Comparison of ENCODE assay signal across 1 cellular context in the genomic region with DNA sequence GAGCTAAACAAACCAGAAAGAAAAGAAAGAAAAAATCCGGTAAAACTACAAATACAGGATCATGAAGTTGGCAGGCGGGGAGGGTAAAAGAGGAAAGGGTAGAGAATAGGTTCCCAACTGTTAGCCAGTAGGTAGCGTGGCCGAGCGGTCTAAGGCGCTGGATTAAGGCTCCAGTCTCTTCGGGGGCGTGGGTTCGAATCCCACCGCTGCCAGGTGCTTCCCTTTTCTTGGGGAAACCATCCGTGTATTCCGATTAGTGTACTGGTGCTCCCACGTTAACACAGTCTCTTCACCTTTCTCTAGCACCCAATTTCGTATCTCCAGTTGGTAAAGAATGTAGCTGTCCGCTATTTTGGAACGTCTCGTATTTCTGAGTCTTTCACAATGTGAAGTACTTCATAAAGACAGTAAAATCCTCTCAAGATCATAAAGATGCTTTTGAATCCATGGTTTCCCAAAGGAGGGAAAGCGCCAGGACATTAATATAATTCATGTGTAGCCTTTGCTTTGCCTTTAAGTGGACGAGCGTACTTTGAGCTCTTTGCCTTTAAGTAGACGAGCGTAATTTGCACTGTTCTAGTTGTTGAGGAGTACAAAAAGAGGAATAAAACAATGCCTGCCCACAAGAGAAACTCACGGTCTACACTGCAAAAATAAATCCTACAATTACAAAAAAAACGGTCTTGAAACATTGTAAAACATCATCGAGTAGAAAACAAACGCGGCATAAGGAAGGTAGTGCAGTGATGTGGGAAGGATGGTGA.
TF ChIP-seq lines count a peak whose summit lies in the region.

No MANE protein-coding gene starts in this region.

TF ChIP-seq in HepG2, 621 proteins besides CTCF, POLR2A, EP300 and RAD21 (continued from another document and continues in another):
- TF ChIP-seq, protein P1, sequence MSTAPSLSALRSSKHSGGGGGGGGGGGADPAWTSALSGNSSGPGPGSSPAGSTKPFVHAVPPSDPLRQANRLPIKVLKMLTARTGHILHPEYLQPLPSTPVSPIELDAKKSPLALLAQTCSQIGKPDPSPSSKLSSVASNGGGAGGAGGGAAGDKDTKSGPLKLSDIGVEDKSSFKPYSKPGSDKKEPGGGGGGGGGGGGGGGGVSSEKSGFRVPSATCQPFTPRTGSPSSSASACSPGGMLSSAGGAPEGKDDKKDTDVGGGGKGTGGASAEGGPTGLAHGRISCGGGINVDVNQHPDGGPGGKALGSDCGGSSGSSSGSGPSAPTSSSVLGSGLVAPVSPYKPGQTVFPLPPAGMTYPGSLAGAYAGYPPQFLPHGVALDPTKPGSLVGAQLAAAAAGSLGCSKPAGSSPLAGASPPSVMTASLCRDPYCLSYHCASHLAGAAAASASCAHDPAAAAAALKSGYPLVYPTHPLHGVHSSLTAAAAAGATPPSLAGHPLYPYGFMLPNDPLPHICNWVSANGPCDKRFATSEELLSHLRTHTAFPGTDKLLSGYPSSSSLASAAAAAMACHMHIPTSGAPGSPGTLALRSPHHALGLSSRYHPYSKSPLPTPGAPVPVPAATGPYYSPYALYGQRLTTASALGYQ (CRISPR knock-in tag; IDR thresholded peaks at IDR 0.05): no peak
- peak; percentile 43; the same call in 1 of the 2 replicates for TF ChIP-seq ZSCAN21 (CRISPR knock-in tag; IDR thresholded peaks at IDR 0.05; ENCODE audit: borderline replicate concordance)
- TF ChIP-seq KDM5B (CRISPR knock-in tag; IDR thresholded peaks at IDR 0.05; ENCODE audit: borderline replicate concordance): 0 out of 2 replicates have a peak, but pooled peaks have one; percentile 12
- TF ChIP-seq FOSL1 (CRISPR knock-in tag; IDR thresholded peaks at IDR 0.05; ENCODE audit: borderline replicate concordance): no peak
- TF ChIP-seq ZBTB7A (CRISPR knock-in tag; IDR thresholded peaks at IDR 0.05): no peak
- no peak for TF ChIP-seq RAD51 (IDR thresholded peaks at IDR 0.05; ENCODE audit: borderline replicate concordance)
- TF ChIP-seq GZF1 (CRISPR knock-in tag; IDR thresholded peaks at IDR 0.05): peak; percentile 24; the same call in 1 of the 2 replicates
- TF ChIP-seq, protein P2, sequence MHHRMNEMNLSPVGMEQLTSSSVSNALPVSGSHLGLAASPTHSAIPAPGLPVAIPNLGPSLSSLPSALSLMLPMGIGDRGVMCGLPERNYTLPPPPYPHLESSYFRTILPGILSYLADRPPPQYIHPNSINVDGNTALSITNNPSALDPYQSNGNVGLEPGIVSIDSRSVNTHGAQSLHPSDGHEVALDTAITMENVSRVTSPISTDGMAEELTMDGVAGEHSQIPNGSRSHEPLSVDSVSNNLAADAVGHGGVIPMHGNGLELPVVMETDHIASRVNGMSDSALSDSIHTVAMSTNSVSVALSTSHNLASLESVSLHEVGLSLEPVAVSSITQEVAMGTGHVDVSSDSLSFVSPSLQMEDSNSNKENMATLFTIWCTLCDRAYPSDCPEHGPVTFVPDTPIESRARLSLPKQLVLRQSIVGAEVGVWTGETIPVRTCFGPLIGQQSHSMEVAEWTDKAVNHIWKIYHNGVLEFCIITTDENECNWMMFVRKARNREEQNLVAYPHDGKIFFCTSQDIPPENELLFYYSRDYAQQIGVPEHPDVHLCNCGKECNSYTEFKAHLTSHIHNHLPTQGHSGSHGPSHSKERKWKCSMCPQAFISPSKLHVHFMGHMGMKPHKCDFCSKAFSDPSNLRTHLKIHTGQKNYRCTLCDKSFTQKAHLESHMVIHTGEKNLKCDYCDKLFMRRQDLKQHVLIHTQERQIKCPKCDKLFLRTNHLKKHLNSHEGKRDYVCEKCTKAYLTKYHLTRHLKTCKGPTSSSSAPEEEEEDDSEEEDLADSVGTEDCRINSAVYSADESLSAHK (CRISPR knock-in tag; IDR thresholded peaks at IDR 0.05; ENCODE audit: borderline replicate concordance): no peak
- no peak for TF ChIP-seq ZNF274 (CRISPR knock-in tag; IDR thresholded peaks at IDR 0.05)
- TF ChIP-seq HNRNPH1 (optimal IDR thresholded peaks at IDR 0.05; ENCODE audit: low read depth, low read length): no peak
- TF ChIP-seq ARNT2 (CRISPR knock-in tag; IDR thresholded peaks at IDR 0.05; ENCODE audit: low read depth): no peak
- TF ChIP-seq HIVEP1 (CRISPR knock-in tag; IDR thresholded peaks at IDR 0.05): 0 out of 2 replicates have a peak, but pooled peaks have one; percentile 33
- no peak for TF ChIP-seq HNRNPUL1 (IDR thresholded peaks at IDR 0.05; ENCODE audit: low read depth, low read length)
- TF ChIP-seq SIX1 (CRISPR knock-in tag; IDR thresholded peaks at IDR 0.05; ENCODE audit: borderline replicate concordance): no peak
- TF ChIP-seq NCOA2 (CRISPR knock-in tag; IDR thresholded peaks at IDR 0.05): peak; percentile 56; the same call in 1 of the 2 replicates
- TF ChIP-seq ATF7-NPFF (CRISPR knock-in tag; IDR thresholded peaks at IDR 0.05; ENCODE audit: low read depth): no peak
- no peak for TF ChIP-seq REL (CRISPR knock-in tag; conservative IDR thresholded peaks at IDR 0.05)
- TF ChIP-seq, protein P3, sequence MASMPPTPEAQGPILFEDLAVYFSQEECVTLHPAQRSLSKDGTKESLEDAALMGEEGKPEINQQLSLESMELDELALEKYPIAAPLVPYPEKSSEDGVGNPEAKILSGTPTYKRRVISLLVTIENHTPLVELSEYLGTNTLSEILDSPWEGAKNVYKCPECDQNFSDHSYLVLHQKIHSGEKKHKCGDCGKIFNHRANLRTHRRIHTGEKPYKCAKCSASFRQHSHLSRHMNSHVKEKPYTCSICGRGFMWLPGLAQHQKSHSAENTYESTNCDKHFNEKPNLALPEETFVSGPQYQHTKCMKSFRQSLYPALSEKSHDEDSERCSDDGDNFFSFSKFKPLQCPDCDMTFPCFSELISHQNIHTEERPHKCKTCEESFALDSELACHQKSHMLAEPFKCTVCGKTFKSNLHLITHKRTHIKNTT (CRISPR knock-in tag; IDR thresholded peaks at IDR 0.05): peak; percentile 91; the same call in 1 of the 2 replicates
- TF ChIP-seq ZFP62 (CRISPR knock-in tag; IDR thresholded peaks at IDR 0.05): no peak
- TF ChIP-seq, protein P4, sequence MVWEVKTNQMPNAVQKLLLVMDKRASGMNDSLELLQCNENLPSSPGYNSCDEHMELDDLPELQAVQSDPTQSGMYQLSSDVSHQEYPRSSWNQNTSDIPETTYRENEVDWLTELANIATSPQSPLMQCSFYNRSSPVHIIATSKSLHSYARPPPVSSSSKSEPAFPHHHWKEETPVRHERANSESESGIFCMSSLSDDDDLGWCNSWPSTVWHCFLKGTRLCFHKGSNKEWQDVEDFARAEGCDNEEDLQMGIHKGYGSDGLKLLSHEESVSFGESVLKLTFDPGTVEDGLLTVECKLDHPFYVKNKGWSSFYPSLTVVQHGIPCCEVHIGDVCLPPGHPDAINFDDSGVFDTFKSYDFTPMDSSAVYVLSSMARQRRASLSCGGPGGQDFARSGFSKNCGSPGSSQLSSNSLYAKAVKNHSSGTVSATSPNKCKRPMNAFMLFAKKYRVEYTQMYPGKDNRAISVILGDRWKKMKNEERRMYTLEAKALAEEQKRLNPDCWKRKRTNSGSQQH (CRISPR knock-in tag; IDR thresholded peaks at IDR 0.05; ENCODE audit: low read depth): peak; percentile 82; the same call in 1 of the 2 replicates
- TF ChIP-seq, protein P5, sequence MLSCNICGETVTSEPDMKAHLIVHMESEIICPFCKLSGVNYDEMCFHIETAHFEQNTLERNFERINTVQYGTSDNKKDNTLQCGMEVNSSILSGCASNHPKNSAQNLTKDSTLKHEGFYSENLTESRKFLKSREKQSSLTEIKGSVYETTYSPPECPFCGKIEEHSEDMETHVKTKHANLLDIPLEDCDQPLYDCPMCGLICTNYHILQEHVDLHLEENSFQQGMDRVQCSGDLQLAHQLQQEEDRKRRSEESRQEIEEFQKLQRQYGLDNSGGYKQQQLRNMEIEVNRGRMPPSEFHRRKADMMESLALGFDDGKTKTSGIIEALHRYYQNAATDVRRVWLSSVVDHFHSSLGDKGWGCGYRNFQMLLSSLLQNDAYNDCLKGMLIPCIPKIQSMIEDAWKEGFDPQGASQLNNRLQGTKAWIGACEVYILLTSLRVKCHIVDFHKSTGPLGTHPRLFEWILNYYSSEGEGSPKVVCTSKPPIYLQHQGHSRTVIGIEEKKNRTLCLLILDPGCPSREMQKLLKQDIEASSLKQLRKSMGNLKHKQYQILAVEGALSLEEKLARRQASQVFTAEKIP (CRISPR knock-in tag; IDR thresholded peaks at IDR 0.05; ENCODE audit: borderline replicate concordance): no peak
- no peak for TF ChIP-seq SNAPC2 (CRISPR knock-in tag; IDR thresholded peaks at IDR 0.05)
- no peak for TF ChIP-seq ZNF569 (CRISPR knock-in tag; IDR thresholded peaks at IDR 0.05; ENCODE audit: borderline replicate concordance)
- TF ChIP-seq REPIN1 (CRISPR knock-in tag; IDR thresholded peaks at IDR 0.05; ENCODE audit: borderline replicate concordance, low read depth): peak; percentile 72; the same call in 1 of the 2 replicates
- peak; percentile 64 for TF ChIP-seq SAP130 (CRISPR knock-in tag; IDR thresholded peaks at IDR 0.05; ENCODE audit: low read depth)
- TF ChIP-seq, protein P6, sequence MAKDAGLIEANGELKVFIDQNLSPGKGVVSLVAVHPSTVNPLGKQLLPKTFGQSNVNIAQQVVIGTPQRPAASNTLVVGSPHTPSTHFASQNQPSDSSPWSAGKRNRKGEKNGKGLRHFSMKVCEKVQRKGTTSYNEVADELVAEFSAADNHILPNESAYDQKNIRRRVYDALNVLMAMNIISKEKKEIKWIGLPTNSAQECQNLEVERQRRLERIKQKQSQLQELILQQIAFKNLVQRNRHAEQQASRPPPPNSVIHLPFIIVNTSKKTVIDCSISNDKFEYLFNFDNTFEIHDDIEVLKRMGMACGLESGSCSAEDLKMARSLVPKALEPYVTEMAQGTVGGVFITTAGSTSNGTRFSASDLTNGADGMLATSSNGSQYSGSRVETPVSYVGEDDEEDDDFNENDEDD (CRISPR knock-in tag; IDR thresholded peaks at IDR 0.05; ENCODE audit: borderline replicate concordance): no peak
- TF ChIP-seq ZNF350 (CRISPR knock-in tag; IDR thresholded peaks at IDR 0.05; ENCODE audit: borderline replicate concordance, low read depth): no peak; the same call in 1 of the 2 replicates
- TF ChIP-seq, protein P7, sequence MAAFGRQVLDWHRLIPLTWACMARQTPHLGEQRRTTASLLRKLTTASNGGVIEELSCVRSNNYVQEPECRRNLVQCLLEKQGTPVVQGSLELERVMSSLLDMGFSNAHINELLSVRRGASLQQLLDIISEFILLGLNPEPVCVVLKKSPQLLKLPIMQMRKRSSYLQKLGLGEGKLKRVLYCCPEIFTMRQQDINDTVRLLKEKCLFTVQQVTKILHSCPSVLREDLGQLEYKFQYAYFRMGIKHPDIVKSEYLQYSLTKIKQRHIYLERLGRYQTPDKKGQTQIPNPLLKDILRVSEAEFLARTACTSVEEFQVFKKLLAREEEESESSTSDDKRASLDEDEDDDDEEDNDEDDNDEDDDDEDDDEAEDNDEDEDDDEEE (CRISPR knock-in tag; IDR thresholded peaks at IDR 0.05): no peak
- TF ChIP-seq RNF2 (conservative IDR thresholded peaks at IDR 0.05; ENCODE audit: low read depth): no peak
- TF ChIP-seq, protein P8, sequence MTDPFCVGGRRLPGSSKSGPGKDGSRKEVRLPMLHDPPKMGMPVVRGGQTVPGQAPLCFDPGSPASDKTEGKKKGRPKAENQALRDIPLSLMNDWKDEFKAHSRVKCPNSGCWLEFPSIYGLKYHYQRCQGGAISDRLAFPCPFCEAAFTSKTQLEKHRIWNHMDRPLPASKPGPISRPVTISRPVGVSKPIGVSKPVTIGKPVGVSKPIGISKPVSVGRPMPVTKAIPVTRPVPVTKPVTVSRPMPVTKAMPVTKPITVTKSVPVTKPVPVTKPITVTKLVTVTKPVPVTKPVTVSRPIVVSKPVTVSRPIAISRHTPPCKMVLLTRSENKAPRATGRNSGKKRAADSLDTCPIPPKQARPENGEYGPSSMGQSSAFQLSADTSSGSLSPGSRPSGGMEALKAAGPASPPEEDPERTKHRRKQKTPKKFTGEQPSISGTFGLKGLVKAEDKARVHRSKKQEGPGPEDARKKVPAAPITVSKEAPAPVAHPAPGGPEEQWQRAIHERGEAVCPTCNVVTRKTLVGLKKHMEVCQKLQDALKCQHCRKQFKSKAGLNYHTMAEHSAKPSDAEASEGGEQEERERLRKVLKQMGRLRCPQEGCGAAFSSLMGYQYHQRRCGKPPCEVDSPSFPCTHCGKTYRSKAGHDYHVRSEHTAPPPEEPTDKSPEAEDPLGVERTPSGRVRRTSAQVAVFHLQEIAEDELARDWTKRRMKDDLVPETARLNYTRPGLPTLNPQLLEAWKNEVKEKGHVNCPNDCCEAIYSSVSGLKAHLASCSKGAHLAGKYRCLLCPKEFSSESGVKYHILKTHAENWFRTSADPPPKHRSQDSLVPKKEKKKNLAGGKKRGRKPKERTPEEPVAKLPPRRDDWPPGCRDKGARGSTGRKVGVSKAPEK (CRISPR knock-in tag; IDR thresholded peaks at IDR 0.05; ENCODE audit: borderline replicate concordance): peak; percentile 91; the same call in 1 of the 2 replicates
- TF ChIP-seq, protein P9, sequence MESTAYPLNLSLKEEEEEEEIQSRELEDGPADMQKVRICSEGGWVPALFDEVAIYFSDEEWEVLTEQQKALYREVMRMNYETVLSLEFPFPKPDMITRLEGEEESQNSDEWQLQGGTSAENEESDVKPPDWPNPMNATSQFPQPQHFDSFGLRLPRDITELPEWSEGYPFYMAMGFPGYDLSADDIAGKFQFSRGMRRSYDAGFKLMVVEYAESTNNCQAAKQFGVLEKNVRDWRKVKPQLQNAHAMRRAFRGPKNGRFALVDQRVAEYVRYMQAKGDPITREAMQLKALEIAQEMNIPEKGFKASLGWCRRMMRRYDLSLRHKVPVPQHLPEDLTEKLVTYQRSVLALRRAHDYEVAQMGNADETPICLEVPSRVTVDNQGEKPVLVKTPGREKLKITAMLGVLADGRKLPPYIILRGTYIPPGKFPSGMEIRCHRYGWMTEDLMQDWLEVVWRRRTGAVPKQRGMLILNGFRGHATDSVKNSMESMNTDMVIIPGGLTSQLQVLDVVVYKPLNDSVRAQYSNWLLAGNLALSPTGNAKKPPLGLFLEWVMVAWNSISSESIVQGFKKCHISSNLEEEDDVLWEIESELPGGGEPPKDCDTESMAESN (CRISPR knock-in tag; conservative IDR thresholded peaks at IDR 0.05): no peak
- TF ChIP-seq, protein P10, sequence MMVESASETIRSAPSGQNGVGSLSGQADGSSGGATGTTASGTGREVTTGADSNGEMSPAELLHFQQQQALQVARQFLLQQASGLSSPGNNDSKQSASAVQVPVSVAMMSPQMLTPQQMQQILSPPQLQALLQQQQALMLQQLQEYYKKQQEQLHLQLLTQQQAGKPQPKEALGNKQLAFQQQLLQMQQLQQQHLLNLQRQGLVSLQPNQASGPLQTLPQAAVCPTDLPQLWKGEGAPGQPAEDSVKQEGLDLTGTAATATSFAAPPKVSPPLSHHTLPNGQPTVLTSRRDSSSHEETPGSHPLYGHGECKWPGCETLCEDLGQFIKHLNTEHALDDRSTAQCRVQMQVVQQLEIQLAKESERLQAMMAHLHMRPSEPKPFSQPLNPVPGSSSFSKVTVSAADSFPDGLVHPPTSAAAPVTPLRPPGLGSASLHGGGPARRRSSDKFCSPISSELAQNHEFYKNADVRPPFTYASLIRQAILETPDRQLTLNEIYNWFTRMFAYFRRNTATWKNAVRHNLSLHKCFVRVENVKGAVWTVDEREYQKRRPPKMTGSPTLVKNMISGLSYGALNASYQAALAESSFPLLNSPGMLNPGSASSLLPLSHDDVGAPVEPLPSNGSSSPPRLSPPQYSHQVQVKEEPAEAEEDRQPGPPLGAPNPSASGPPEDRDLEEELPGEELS (CRISPR knock-in tag; IDR thresholded peaks at IDR 0.05): 0 out of 2 replicates have a peak, but pooled peaks have one; percentile 38
- no peak for TF ChIP-seq DR1 (CRISPR knock-in tag; IDR thresholded peaks at IDR 0.05)
- TF ChIP-seq SKI (IDR thresholded peaks at IDR 0.05; ENCODE audit: partially characterized antibody): peak; percentile 38
- no peak for TF ChIP-seq ADNP (CRISPR knock-in tag; IDR thresholded peaks at IDR 0.05)
- no peak for TF ChIP-seq SRY (CRISPR knock-in tag; IDR thresholded peaks at IDR 0.05)
- no peak for TF ChIP-seq CC2D1A (CRISPR knock-in tag; IDR thresholded peaks at IDR 0.05)
- peak; percentile 36; the same call in 1 of the 2 replicates for TF ChIP-seq ZNF510 (CRISPR knock-in tag; IDR thresholded peaks at IDR 0.05; ENCODE audit: low read depth)
- peak; percentile 57; the same call in 1 of the 2 replicates for TF ChIP-seq CREM (IDR thresholded peaks at IDR 0.05)
- TF ChIP-seq CREM (CRISPR knock-in tag; IDR thresholded peaks at IDR 0.05): no peak
